In the genomic region with DNA sequence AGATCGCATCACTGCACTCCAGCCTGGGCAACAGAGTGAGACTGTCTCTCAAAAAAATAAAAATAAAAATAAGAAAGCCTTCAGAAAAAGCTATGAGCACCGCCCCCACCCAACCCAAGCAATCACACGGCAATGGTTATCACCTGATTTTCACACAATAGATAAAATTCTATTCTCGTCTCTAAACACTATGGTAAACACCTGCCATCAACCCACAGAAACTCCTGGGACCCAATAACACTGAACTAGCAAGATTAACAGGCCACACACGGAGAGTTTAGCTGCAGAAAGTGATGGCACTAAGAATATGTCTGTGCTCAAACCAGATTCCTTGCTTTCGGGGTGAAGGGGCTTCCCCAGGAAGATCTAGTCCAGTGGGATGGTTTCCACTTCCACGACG, we compare ENCODE assay signal across 18 cellular contexts.
DNase-seq lines count a peak whose midpoint lies in the region; ATAC-seq and TF ChIP-seq lines count a peak whose summit lies in the region.
"Had no signal": no experiment of that assay in that cellular context is flagged by ENCODE, and none has a peak within 500 bp of the region (broad histone marks: within the 10 kb centered on the region; RNA-seq: fewer than 3 reads in every experiment).

No MANE protein-coding gene starts in this region.

- H3K27ac Mint-ChIP-seq in nephron progenitor cell, result peak overlapping the region; percentile 50
- H3K27ac Mint-ChIP-seq: activated naive CD4-positive, alpha-beta T cell treated with anti-CD3 and anti-CD28 coated beads for 36 hours; natural killer cell treated with Interleukin-12 subunit alpha and Interleukin-12 subunit beta and Interleukin-15 and Interleukin-18, amount 100 ng/mL, for 72 hours; stimulated activated memory B cell treated with anti-CD40 and anti-IgM and Interleukin-4, amounts not matched to agents 10 μg/mL and 1 μg/mL and 100 μg/mL, for 72 hours had no signal

- H3K9me3 ChIP-seq in OCI-LY1 (ENCODE audit: low read length), result no peaks in the 10 kb centered on the region
- H3K9me3 ChIP-seq: thoracic aorta had no signal

- H3K9ac ChIP-seq in OCI-LY1 (ENCODE audit: low read length), result peak overlapping the region; percentile 86; the same call in 1 of the 2 replicates

- DNase-seq in GM12865 (ENCODE audit: low read depth) (peak; percentile 84), nephron progenitor cell (no peak), NCI-H82 treated with DMSO at 0.1 percent for 48 hours (lab: John Stamatoyannopoulos, UW; ENCODE audit: unreplicated experiment) (no peak), NCI-H187 (lab: John Stamatoyannopoulos, UW) (no peak)
- DNase-seq: activated CD4-positive, CD25-positive, alpha-beta regulatory T cell treated with anti-CD3 and anti-CD28 coated beads, Interleukin-2, amount 50 U/mL, for 72 hours; activated naive CD4-positive, alpha-beta T cell treated with anti-CD3 and anti-CD28 coated beads for 36 hours; activated T-cell treated with anti-CD3 and anti-CD28 coated beads, Interleukin-2, amount 50 U/mL, for 4 hours; aorta; effector memory CD4-positive, alpha-beta T cell; midbrain; NCI-H524 had no signal

- H3K79me2 ChIP-seq in OCI-LY1 (ENCODE audit: insufficient read depth, low read length), result no peaks in the 10 kb centered on the region; the same call in 1 of the 2 replicates

- H4K20me1 ChIP-seq in OCI-LY1 (ENCODE audit: insufficient read depth, low read length), result no peaks in the 10 kb centered on the region

- peak overlapping the region; percentile 91 for H3K4me2 ChIP-seq in OCI-LY1 (ENCODE audit: low read length)

- H3K4me3 Mint-ChIP-seq in nephron progenitor cell, result no peak overlapping the region
- H3K4me3 Mint-ChIP-seq: activated naive CD4-positive, alpha-beta T cell treated with anti-CD3 and anti-CD28 coated beads for 36 hours; activated T-cell treated with anti-CD3 and anti-CD28 coated beads, Interleukin-2, amount 50 U/mL, for 4 hours; natural killer cell treated with Interleukin-12 subunit alpha and Interleukin-12 subunit beta and Interleukin-15 and Interleukin-18, amount 100 ng/mL, for 72 hours; stimulated activated memory B cell treated with anti-CD40 and anti-IgM and Interleukin-4, amounts not matched to agents 10 μg/mL and 1 μg/mL and 100 μg/mL, for 72 hours had no signal

- peaks cover 95% of the 10 kb centered on the region for H3K4me1 ChIP-seq in OCI-LY1 (ENCODE audit: insufficient read depth, low read length, severe bottlenecking)

- H3K4me3 ChIP-seq in GM12865 (ENCODE audit: low read depth, low read length) (no peak overlapping the region), OCI-LY1 (ENCODE audit: low read depth, low read length, poor library complexity, severe bottlenecking) (peak overlapping the region; percentile 61)
- H3K4me3 ChIP-seq: thoracic aorta had no signal

- H3K4me1 Mint-ChIP-seq in nephron progenitor cell, result peaks cover 80% of the 10 kb centered on the region

- H3F3A ChIP-seq in OCI-LY1 (ENCODE audit: insufficient read depth, low read length), result peaks cover 18% of the 10 kb centered on the region

- H3K27ac ChIP-seq in OCI-LY1 (ENCODE audit: low read depth, low read length, poor library complexity, severe bottlenecking), result peak overlapping the region; percentile 100
- H3K27ac ChIP-seq: thoracic aorta had no signal

- H2AFZ ChIP-seq in OCI-LY1 (ENCODE audit: low read length), result no peak overlapping the region

- H3K27me3 ChIP-seq in OCI-LY1 (ENCODE audit: insufficient read depth, low read length), result no peaks in the 10 kb centered on the region

- no peak for TF ChIP-seq CTCF in GM12865 (IDR thresholded peaks at IDR 0.05; ENCODE audit: insufficient read depth, low read depth, low read length, missing control alignments)
- TF ChIP-seq CTCF in OCI-LY1 (IDR thresholded peaks at IDR 0.05; ENCODE audit: low read length), result no peak
- TF ChIP-seq CTCF in nephron progenitor cell (IDR thresholded peaks at IDR 0.05), result no peak

- ATAC-seq in GM21360 (IDR thresholded peaks at IDR 0.05; ENCODE audit: unreplicated experiment), result peak; percentile 73
- no peak for ATAC-seq in HG03039 (IDR thresholded peaks at IDR 0.05; ENCODE audit: unreplicated experiment)
- no peak for ATAC-seq in HG02798 (IDR thresholded peaks at IDR 0.05; ENCODE audit: poor library complexity, unreplicated experiment)
- ATAC-seq: activated T-cell treated with anti-CD3 and anti-CD28 coated beads, Interleukin-2, amount 50 U/mL, for 4 hours; natural killer cell treated with Interleukin-12 subunit alpha and Interleukin-12 subunit beta and Interleukin-15 and Interleukin-18, amount 100 ng/mL, for 72 hours; stimulated activated memory B cell treated with anti-CD40 and anti-IgM and Interleukin-4, amounts not matched to agents 10 μg/mL and 1 μg/mL and 100 μg/mL, for 72 hours had no signal

- H3K9me2 ChIP-seq in OCI-LY1 (ENCODE audit: low read depth, low read length), result no peaks in the 10 kb centered on the region

- H3K27me3 Mint-ChIP-seq in nephron progenitor cell (ENCODE audit: low read depth, poor library complexity), result peaks cover 3% of the 10 kb centered on the region

- H3K9me3 Mint-ChIP-seq in nephron progenitor cell, result peaks cover 5% of the 10 kb centered on the region
- H3K9me3 Mint-ChIP-seq: activated naive CD4-positive, alpha-beta T cell treated with anti-CD3 and anti-CD28 coated beads for 36 hours; activated T-cell treated with anti-CD3 and anti-CD28 coated beads, Interleukin-2, amount 50 U/mL, for 4 hours; natural killer cell treated with Interleukin-12 subunit alpha and Interleukin-12 subunit beta and Interleukin-15 and Interleukin-18, amount 100 ng/mL, for 72 hours; stimulated activated memory B cell treated with anti-CD40 and anti-IgM and Interleukin-4, amounts not matched to agents 10 μg/mL and 1 μg/mL and 100 μg/mL, for 72 hours had no signal

- H3K36me3 Mint-ChIP-seq in nephron progenitor cell (ENCODE audit: low read depth), result peaks cover 9% of the 10 kb centered on the region
- H3K36me3 Mint-ChIP-seq: natural killer cell treated with Interleukin-12 subunit alpha and Interleukin-12 subunit beta and Interleukin-15 and Interleukin-18, amount 100 ng/mL, for 72 hours; stimulated activated memory B cell treated with anti-CD40 and anti-IgM and Interleukin-4, amounts not matched to agents 10 μg/mL and 1 μg/mL and 100 μg/mL, for 72 hours had no signal

- H3K36me3 ChIP-seq in OCI-LY1 (ENCODE audit: insufficient read depth, low read length), result peaks cover 21% of the 10 kb centered on the region; the same call in 1 of the 2 replicates
- H3K36me3 ChIP-seq: thoracic aorta had no signal
